ENCODE assay signal across 27 cellular contexts in genomic region chr2:200121931-200122330, GRCh38.
"Had no signal": no experiment of that assay in that cellular context is flagged by ENCODE, and none has a peak within 500 bp of the region (broad histone marks: within the 10 kb centered on the region; RNA-seq: fewer than 3 reads in every experiment).

No MANE protein-coding gene starts in this region.

- H3K4me1 Mint-ChIP-seq: activated CD4-positive, alpha-beta T cell treated with anti-CD3 and anti-CD28 coated beads, Interleukin-2, amount 10 ng/mL, durations not matched to agents 7 days and 5 days; activated T-helper 17 cell treated with anti-CD3 and anti-CD28 coated beads, Interleukin-2, amount 50 U/mL, for 72 hours; natural killer cell; stimulated activated memory B cell treated with anti-CD40 and anti-IgM and Interleukin-4, amounts not matched to agents 10 μg/mL and 1 μg/mL and 100 μg/mL, for 72 hours; T-cell had no signal

- H3K4me3 Mint-ChIP-seq: activated CD4-positive, alpha-beta T cell treated with anti-CD3 and anti-CD28 coated beads, Interleukin-2, amount 10 ng/mL, durations not matched to agents 7 days and 5 days; activated CD8-positive, alpha-beta T cell treated with anti-CD3 and anti-CD28 coated beads, Interleukin-2, amount 10 ng/mL, durations not matched to agents 7 days and 5 days; activated naive CD8-positive, alpha-beta T cell; activated T-helper 17 cell treated with anti-CD3 and anti-CD28 coated beads, Interleukin-2, amount 50 U/mL, for 72 hours; natural killer cell; stimulated activated memory B cell treated with anti-CD40 and anti-IgM and Interleukin-4, amounts not matched to agents 10 μg/mL and 1 μg/mL and 100 μg/mL, for 72 hours; T-cell; T-helper 2 cell treated with Interferon-gamma antibody and Interleukin-4, amounts not matched to agents 5 μg/mL and 100 μg/mL, for 36 hours had no signal

- H3K4me3 ChIP-seq: adrenal gland, pancreas, psoas muscle, skin epidermis, stomach, suprapubic skin, tibial nerve had no signal

- H3K36me3 Mint-ChIP-seq: activated naive CD8-positive, alpha-beta T cell; natural killer cell; stimulated activated memory B cell treated with anti-CD40 and anti-IgM and Interleukin-4, amounts not matched to agents 10 μg/mL and 1 μg/mL and 100 μg/mL, for 72 hours; T-cell had no signal

- ATAC-seq: activated CD8-positive, alpha-beta T cell treated with anti-CD3 and anti-CD28 coated beads, Interleukin-2, amount 10 ng/mL, durations not matched to agents 7 days and 5 days; activated T-helper 17 cell treated with anti-CD3 and anti-CD28 coated beads, Interleukin-2, amount 50 U/mL, for 72 hours; left ventricle myocardium superior; natural killer cell; pancreas; psoas muscle; right cardiac atrium; stimulated activated memory B cell treated with anti-CD40 and anti-IgM and Interleukin-4, amounts not matched to agents 10 μg/mL and 1 μg/mL and 100 μg/mL, for 72 hours; T-cell had no signal

- H3K4me1 ChIP-seq: adrenal gland, psoas muscle, suprapubic skin had no signal

- DNase-seq: activated CD4-positive, alpha-beta T cell treated with anti-CD3 and anti-CD28 coated beads, Interleukin-2, amount 10 ng/mL, durations not matched to agents 7 days and 5 days; activated CD4-positive, CD25-positive, alpha-beta regulatory T cell treated with anti-CD3 and anti-CD28 coated beads, Interleukin-2, amount 50 U/mL, for 72 hours; activated CD8-positive, alpha-beta T cell treated with anti-CD3 and anti-CD28 coated beads, Interleukin-2, amount 10 ng/mL, durations not matched to agents 7 days and 5 days; activated T-cell treated with anti-CD3 and anti-CD28 coated beads, Interleukin-2, amount 50 U/mL, for 1 hour; adrenal gland; cerebellar nuclear complex; effector CD4-positive, alpha-beta T cell; kidney; left ventricle myocardium superior; mammary epithelial cell; midbrain; natural killer cell; pancreas; psoas muscle; right cardiac atrium; stimulated activated CD4-positive, alpha-beta T cell treated with anti-CD3 and anti-CD28 coated beads, Interleukin-15, amount 100 ng/mL, for 24 hours; stomach; T-cell; WERI-Rb-1 had no signal

- H3K27ac Mint-ChIP-seq: activated CD4-positive, alpha-beta T cell treated with anti-CD3 and anti-CD28 coated beads, Interleukin-2, amount 10 ng/mL, durations not matched to agents 7 days and 5 days; activated CD8-positive, alpha-beta T cell treated with anti-CD3 and anti-CD28 coated beads, Interleukin-2, amount 10 ng/mL, durations not matched to agents 7 days and 5 days; activated naive CD8-positive, alpha-beta T cell; activated T-helper 17 cell treated with anti-CD3 and anti-CD28 coated beads, Interleukin-2, amount 50 U/mL, for 72 hours; natural killer cell; stimulated activated memory B cell treated with anti-CD40 and anti-IgM and Interleukin-4, amounts not matched to agents 10 μg/mL and 1 μg/mL and 100 μg/mL, for 72 hours; T-cell; T-helper 2 cell treated with Interferon-gamma antibody and Interleukin-4, amounts not matched to agents 5 μg/mL and 100 μg/mL, for 36 hours had no signal

- H3K27ac ChIP-seq: adrenal gland, neutrophil, pancreas, psoas muscle, skin epidermis, stomach, suprapubic skin, tibial nerve, WERI-Rb-1 had no signal

- H3K27me3 ChIP-seq: adrenal gland, neutrophil, pancreas, stomach, suprapubic skin, tibial nerve had no signal

- H3K9me3 Mint-ChIP-seq: activated CD4-positive, alpha-beta T cell treated with anti-CD3 and anti-CD28 coated beads, Interleukin-2, amount 10 ng/mL, durations not matched to agents 7 days and 5 days; T-helper 2 cell treated with Interferon-gamma antibody and Interleukin-4, amounts not matched to agents 5 μg/mL and 100 μg/mL, for 36 hours had no signal
